Comparison of ENCODE assay signal across 32 cellular contexts in genomic region chr5:77791356-77791755, GRCh38.
"Had no signal": no experiment of that assay in that cellular context is flagged by ENCODE, and none has a peak within 500 bp of the region (broad histone marks: within the 10 kb centered on the region; RNA-seq: fewer than 3 reads in every experiment).

No MANE protein-coding gene starts in this region.

- FAIRE-seq: RCC 7860, TTC549 had no signal

- H3K4me3 ChIP-seq: adrenal gland, SK-N-MC had no signal

- H3K36me3 ChIP-seq: adrenal gland had no signal

- H3K27me3 ChIP-seq: adrenal gland had no signal

- ATAC-seq: activated CD8-positive, alpha-beta T cell treated with anti-CD3 and anti-CD28 coated beads for 36 hours; activated T-cell treated with anti-CD3 and anti-CD28 coated beads, Interleukin-2, amount 50 U/mL, for 72 hours; PC-3; Right ventricle myocardium inferior had no signal

- DNase-seq: activated CD4-positive, alpha-beta T cell treated with anti-CD3 and anti-CD28 coated beads, Interleukin-2, amount 10 ng/mL, durations not matched to agents 24 days and 14 days; activated CD4-positive, alpha-beta T cell treated with anti-CD3 and anti-CD28 coated beads, Interleukin-2, amount 50 U/mL, for 4 hours; activated CD8-positive, alpha-beta T cell treated with anti-CD3 and anti-CD28 coated beads for 36 hours; activated gamma-delta T cell; activated naive CD4-positive, alpha-beta T cell treated with Interleukin-2 at 50 U/mL for 16 hours; activated naive CD8-positive, alpha-beta T cell treated with anti-CD3 and anti-CD28 coated beads, Interleukin-2, amount 10 ng/mL, durations not matched to agents 7 days and 5 days; activated T-cell treated with anti-CD3 and anti-CD28 coated beads, Interleukin-2, amount 50 U/mL, for 1 hour; activated T-cell treated with anti-CD3 and anti-CD28 coated beads, Interleukin-2, amount 50 U/mL, for 72 hours; anterior cingulate cortex; caudate nucleus; cerebellar nuclear complex; Kasumi-1; MM.1S; MV-4-11; NCI-H1092; NCI-H1436 treated with DMSO at 0.1 percent for 48 hours; NCI-H1694 treated with DMSO at 0.1 percent for 48 hours; NCI-H2029; NCI-H2171; NCI-H510A; NCI-H526; NCI-H748 treated with DMSO at 0.1 percent for 48 hours; NK-92 treated with Interleukin-12 subunit alpha and Interleukin-12 subunit beta, amount 100 ng/mL, for 24 hours; PC-3; SIG-M5; T1000 had no signal

- H3K27ac ChIP-seq: adrenal gland, RWPE1, SK-N-MC had no signal
